ENCODE assay signal across 9 cellular contexts in the genomic region with DNA sequence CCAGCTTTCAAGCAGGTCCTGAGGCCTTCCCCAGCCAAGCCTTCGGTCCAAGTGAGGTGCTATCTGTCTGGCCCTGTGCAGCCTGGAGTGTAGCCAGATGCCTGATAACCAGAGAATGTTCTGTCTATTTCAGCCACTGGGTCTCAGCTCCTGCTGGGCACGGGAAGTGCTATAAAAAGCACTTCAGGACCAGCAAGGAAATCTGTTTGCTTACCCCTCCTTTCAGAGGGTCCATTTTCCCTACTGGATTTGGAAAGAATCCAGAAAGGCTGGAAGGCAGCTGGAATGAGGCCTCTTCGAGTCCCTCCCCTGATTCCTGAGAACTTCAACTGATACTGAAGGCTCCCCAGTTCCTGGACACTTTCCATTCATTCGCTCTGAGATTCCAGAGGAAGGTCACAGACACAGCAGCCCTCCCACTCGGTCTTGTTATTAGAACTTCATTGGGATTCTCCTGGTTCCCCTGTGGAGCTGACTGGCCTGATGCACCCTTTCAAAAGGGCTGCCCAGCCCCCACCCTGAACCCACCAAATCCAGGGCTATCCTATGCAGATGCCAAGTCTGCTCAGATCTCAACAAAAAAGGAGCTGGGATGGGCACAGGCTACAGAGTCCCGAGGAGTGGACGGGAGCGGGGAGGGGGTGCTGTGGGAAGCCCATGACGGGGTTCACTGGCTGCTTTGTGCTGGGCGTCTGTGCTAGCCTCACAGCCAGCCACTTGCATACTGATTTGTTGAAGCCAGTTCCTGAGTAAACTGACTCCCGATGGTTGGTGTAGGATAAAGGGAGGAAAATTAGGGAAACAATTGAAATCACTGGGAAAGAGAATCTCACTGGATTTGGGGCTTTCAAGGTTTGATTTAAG.
DNase-seq lines count a peak whose midpoint lies in the region; ATAC-seq and TF ChIP-seq lines count a peak whose summit lies in the region.
"Had no signal": no experiment of that assay in that cellular context is flagged by ENCODE, and none has a peak within 500 bp of the region (broad histone marks: within the 10 kb centered on the region; RNA-seq: fewer than 3 reads in every experiment).

No MANE protein-coding gene starts in this region.

- WGBS in body of pancreas, 2 donors: 43 to 45% methylated on average over 10 to 11 of the region's 11 CpGs
- 60% methylated on average over 11 of the region's 11 CpGs for WGBS in hepatocyte (ENCODE audit: low lambda C conversion rate, missing lambda C conversion rate)
- WGBS in spleen, 5 donors: 57 to 73% (median 69%) methylated on average over 11 of the region's 11 CpGs

- no peak overlapping the region for H3K4me3 Mint-ChIP-seq in activated CD4-positive, alpha-beta memory T cell treated with anti-CD3 and anti-CD28 coated beads, Interleukin-2, amount 10 ng/mL, durations not matched to agents 7 days and 5 days
- H3K4me3 Mint-ChIP-seq: activated CD8-positive, alpha-beta T cell treated with anti-CD3 and anti-CD28 coated beads, Interleukin-2, amount 10 ng/mL, durations not matched to agents 7 days and 5 days had no signal

- H3K36me3 ChIP-seq in body of pancreas (replicated peaks in 1 of 2; ENCODE audit: insufficient read depth in 1 of 2, low read depth in 2 of 2) (no peaks in the 10 kb centered on the region), hepatocyte (replicated peaks; ENCODE audit: insufficient read depth, low read depth) (no peaks in the 10 kb centered on the region), spleen (peaks cover 0 to 14% (median 3%) of the 10 kb centered on the region in 6 donors), WERI-Rb-1 (no peaks in the 10 kb centered on the region)

- H3K4me1 ChIP-seq in body of pancreas (peaks cover 26% of the 10 kb centered on the region), hepatocyte (ENCODE audit: insufficient read depth) (peaks cover 18% of the 10 kb centered on the region), spleen (peaks cover 0 to 23% (median 11%) of the 10 kb centered on the region in 6 donors)

- H2AFZ ChIP-seq in hepatocyte: no peak overlapping the region

- H3K4me1 Mint-ChIP-seq in activated CD4-positive, alpha-beta memory T cell treated with anti-CD3 and anti-CD28 coated beads, Interleukin-2, amount 10 ng/mL, durations not matched to agents 7 days and 5 days: no peaks in the 10 kb centered on the region

- POLR2A ChIA-PET in activated CD4-positive, alpha-beta memory T cell treated with anti-CD3 and anti-CD28 coated beads, Interleukin-2, amount 10 ng/mL, durations not matched to agents 7 days and 5 days (lab: Charles Lee): no interaction called here

- H3K27ac Mint-ChIP-seq in activated CD4-positive, alpha-beta memory T cell treated with anti-CD3 and anti-CD28 coated beads, Interleukin-2, amount 10 ng/mL, durations not matched to agents 7 days and 5 days: no peak overlapping the region
- H3K27ac Mint-ChIP-seq: activated CD8-positive, alpha-beta T cell treated with anti-CD3 and anti-CD28 coated beads, Interleukin-2, amount 10 ng/mL, durations not matched to agents 7 days and 5 days had no signal

- intact Hi-C loops in body of pancreas (cut with DNase I): no loop called here
- intact Hi-C loops in spleen (cut with DNase I; ENCODE audit: low total_unique reads): no loop called here

- peak; percentile 26 for ATAC-seq in body of pancreas
- ATAC-seq: activated CD8-positive, alpha-beta T cell treated with anti-CD3 and anti-CD28 coated beads, Interleukin-2, amount 10 ng/mL, durations not matched to agents 7 days and 5 days had no signal

- TF ChIP-seq POLR2A in body of pancreas (IDR thresholded peaks at IDR 0.05) (no peak), spleen (IDR thresholded peaks at IDR 0.05) (no peak)

- H3K9me3 Mint-ChIP-seq in activated CD4-positive, alpha-beta memory T cell treated with anti-CD3 and anti-CD28 coated beads, Interleukin-2, amount 10 ng/mL, durations not matched to agents 7 days and 5 days: no peaks in the 10 kb centered on the region

- H3K27me3 Mint-ChIP-seq in activated CD4-positive, alpha-beta memory T cell treated with anti-CD3 and anti-CD28 coated beads, Interleukin-2, amount 10 ng/mL, durations not matched to agents 7 days and 5 days: peaks cover 3% of the 10 kb centered on the region

- H3K27me3 ChIP-seq in body of pancreas (no peaks in the 10 kb centered on the region), hepatocyte (no peaks in the 10 kb centered on the region), spleen (replicated peaks in 1 of 7) (no peaks in the 10 kb centered on the region), WERI-Rb-1 (ENCODE audit: insufficient read depth, low read depth, severe bottlenecking) (no peaks in the 10 kb centered on the region)

- no peak overlapping the region for H3K4me3 ChIP-seq in body of pancreas
- no peak overlapping the region for H3K4me3 ChIP-seq in hepatocyte
- H3K4me3 ChIP-seq in spleen: no peak overlapping the region
- no peak overlapping the region for H3K4me3 ChIP-seq in WERI-Rb-1 (ENCODE audit: low read depth, low read length)

- H3K36me3 Mint-ChIP-seq in activated CD4-positive, alpha-beta memory T cell treated with anti-CD3 and anti-CD28 coated beads, Interleukin-2, amount 10 ng/mL, durations not matched to agents 7 days and 5 days (ENCODE audit: low read depth): no peaks in the 10 kb centered on the region

- no peaks in the 10 kb centered on the region for H3K9me3 ChIP-seq in body of pancreas
- H3K9me3 ChIP-seq in hepatocyte (ENCODE audit: low read depth): no peaks in the 10 kb centered on the region
- no peaks in the 10 kb centered on the region for H3K9me3 ChIP-seq in spleen
- H3K9me3 ChIP-seq in WERI-Rb-1 (ENCODE audit: severe bottlenecking): no peaks in the 10 kb centered on the region

- CTCF ChIA-PET in activated CD4-positive, alpha-beta memory T cell treated with anti-CD3 and anti-CD28 coated beads, Interleukin-2, amount 10 ng/mL, durations not matched to agents 7 days and 5 days (lab: Charles Lee): no interaction called here

- no peaks in the 10 kb centered on the region for H3K9me2 ChIP-seq in hepatocyte (replicated peaks; ENCODE audit: insufficient read depth)

- peak overlapping the region; percentile 51 for H3K4me2 ChIP-seq in hepatocyte

- H3K27ac ChIP-seq in body of pancreas (peak overlapping the region in 3 of 4 donors; percentile 44 to 70 (median 50)), hepatocyte (peak overlapping the region; percentile 65), spleen (peak overlapping the region in 4 of 8 donors; percentile 2 to 41 (median 22)), WERI-Rb-1 (no peak overlapping the region)

- H3K79me2 ChIP-seq in hepatocyte: no peaks in the 10 kb centered on the region

- H4K20me1 ChIP-seq in hepatocyte (ENCODE audit: insufficient read depth, poor library complexity, severe bottlenecking): no peaks in the 10 kb centered on the region

- TF ChIP-seq CTCF in body of pancreas (IDR thresholded peaks at IDR 0.05): no peak
- TF ChIP-seq CTCF in hepatocyte (IDR thresholded peaks at IDR 0.05; ENCODE audit: poor library complexity): no peak
- no peak for TF ChIP-seq CTCF in spleen (IDR thresholded peaks at IDR 0.05 in 8 of 11, conservative IDR thresholded peaks at IDR 0.05 in 3 of 11)
- TF ChIP-seq CTCF in WERI-Rb-1 (IDR thresholded peaks at IDR 0.05; ENCODE audit: low read depth, low read length): no peak

- DNase-seq in NCI-H146 (lab: John Stamatoyannopoulos, UW) (peak; percentile 88), body of pancreas (peak; percentile 31 to 64 (median 50)), hepatocyte (ENCODE audit: low spot score) (peak; percentile 59), spleen (peak; percentile 60), WERI-Rb-1 (no peak), kidney glomerular epithelial cell (lab: John Stamatoyannopoulos, UW) (no peak)
- no peak for DNase-seq in activated CD4-positive, alpha-beta memory T cell treated with anti-CD3 and anti-CD28 coated beads, Interleukin-2, amount 10 ng/mL, durations not matched to agents 7 days and 5 days
- no peak for DNase-seq in activated CD8-positive, alpha-beta memory T cell treated with anti-CD3 and anti-CD28 coated beads for 24 hours
- DNase-seq: activated CD8-positive, alpha-beta T cell treated with anti-CD3 and anti-CD28 coated beads, Interleukin-2, amount 10 ng/mL, durations not matched to agents 7 days and 5 days had no signal

Comparison
In these comparisons a context has a peak if more than half of its experiments do, and no peak if none do; other contexts are left out.
1. DNase-seq: peak in NCI-H146 (single experiment), body of pancreas (4 of 4), hepatocyte (single experiment) and spleen (single experiment); none in activated CD4-positive, alpha-beta memory T cell treated with anti-CD3 and anti-CD28 coated beads, Interleukin-2, amount 10 ng/mL, durations not matched to agents 7 days and 5 days (single experiment), activated CD8-positive, alpha-beta memory T cell treated with anti-CD3 and anti-CD28 coated beads for 24 hours (single experiment), WERI-Rb-1 (single experiment) and kidney glomerular epithelial cell (single experiment).